1 cellular context compared by ENCODE assay signal in the genomic region with DNA sequence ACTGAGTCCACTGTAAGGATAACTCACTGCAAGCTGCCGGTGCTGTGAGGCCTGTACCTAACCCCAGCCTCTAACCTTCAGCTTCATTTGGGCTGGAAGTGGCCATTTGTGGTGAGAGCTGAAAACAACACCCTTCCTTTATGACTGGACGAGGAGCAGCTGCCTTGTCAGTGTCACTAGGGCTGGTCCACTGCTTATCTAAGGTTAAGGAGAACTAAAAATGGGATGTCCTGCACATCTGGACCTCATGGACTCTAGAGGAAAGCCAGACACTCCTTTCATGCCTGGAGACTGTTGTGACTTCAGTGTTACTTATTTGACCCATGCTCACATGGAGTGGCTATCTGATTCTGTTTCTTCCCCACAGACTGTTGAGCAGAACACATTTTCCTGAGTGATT.
TF ChIP-seq lines count a peak whose summit lies in the region.

No MANE protein-coding gene starts in this region.

TF ChIP-seq in K562, 482 proteins besides CTCF, POLR2A, EP300 and RAD21 (continued from another document):
- TF ChIP-seq, protein P1, sequence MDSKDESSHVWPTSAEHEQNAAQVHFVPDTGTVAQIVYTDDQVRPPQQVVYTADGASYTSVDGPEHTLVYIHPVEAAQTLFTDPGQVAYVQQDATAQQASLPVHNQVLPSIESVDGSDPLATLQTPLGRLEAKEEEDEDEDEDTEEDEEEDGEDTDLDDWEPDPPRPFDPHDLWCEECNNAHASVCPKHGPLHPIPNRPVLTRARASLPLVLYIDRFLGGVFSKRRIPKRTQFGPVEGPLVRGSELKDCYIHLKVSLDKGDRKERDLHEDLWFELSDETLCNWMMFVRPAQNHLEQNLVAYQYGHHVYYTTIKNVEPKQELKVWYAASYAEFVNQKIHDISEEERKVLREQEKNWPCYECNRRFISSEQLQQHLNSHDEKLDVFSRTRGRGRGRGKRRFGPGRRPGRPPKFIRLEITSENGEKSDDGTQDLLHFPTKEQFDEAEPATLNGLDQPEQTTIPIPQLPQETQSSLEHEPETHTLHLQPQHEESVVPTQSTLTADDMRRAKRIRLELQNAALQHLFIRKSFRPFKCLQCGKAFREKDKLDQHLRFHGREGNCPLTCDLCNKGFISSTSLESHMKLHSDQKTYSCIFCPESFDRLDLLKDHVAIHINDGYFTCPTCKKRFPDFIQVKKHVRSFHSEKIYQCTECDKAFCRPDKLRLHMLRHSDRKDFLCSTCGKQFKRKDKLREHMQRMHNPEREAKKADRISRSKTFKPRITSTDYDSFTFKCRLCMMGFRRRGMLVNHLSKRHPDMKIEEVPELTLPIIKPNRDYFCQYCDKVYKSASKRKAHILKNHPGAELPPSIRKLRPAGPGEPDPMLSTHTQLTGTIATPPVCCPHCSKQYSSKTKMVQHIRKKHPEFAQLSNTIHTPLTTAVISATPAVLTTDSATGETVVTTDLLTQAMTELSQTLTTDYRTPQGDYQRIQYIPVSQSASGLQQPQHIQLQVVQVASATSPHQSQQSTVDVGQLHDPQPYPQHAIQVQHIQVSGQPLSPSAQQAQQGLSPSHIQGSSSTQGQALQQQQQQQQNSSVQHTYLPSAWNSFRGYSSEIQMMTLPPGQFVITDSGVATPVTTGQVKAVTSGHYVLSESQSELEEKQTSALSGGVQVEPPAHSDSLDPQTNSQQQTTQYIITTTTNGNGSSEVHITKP (IDR thresholded peaks at IDR 0.05; ENCODE audit: partially characterized antibody), result peak; percentile 61
- TF ChIP-seq, protein P2, sequence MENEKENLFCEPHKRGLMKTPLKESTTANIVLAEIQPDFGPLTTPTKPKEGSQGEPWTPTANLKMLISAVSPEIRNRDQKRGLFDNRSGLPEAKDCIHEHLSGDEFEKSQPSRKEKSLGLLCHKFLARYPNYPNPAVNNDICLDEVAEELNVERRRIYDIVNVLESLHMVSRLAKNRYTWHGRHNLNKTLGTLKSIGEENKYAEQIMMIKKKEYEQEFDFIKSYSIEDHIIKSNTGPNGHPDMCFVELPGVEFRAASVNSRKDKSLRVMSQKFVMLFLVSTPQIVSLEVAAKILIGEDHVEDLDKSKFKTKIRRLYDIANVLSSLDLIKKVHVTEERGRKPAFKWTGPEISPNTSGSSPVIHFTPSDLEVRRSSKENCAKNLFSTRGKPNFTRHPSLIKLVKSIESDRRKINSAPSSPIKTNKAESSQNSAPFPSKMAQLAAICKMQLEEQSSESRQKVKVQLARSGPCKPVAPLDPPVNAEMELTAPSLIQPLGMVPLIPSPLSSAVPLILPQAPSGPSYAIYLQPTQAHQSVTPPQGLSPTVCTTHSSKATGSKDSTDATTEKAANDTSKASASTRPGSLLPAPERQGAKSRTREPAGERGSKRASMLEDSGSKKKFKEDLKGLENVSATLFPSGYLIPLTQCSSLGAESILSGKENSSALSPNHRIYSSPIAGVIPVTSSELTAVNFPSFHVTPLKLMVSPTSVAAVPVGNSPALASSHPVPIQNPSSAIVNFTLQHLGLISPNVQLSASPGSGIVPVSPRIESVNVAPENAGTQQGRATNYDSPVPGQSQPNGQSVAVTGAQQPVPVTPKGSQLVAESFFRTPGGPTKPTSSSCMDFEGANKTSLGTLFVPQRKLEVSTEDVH (IDR thresholded peaks at IDR 0.05; ENCODE audit: low read depth, partially characterized antibody), result no peak
- TF ChIP-seq CHD1 (IDR thresholded peaks at IDR 0.05; ENCODE audit: low read length), result no peak
- TF ChIP-seq RFX1 (IDR thresholded peaks at IDR 0.05), result no peak
- TF ChIP-seq NRF1 (conservative IDR thresholded peaks at IDR 0.05 in 1 of 2, IDR thresholded peaks at IDR 0.05 in 1 of 2), result peak; percentile 15 to 32; a peak in 2 of 4 replicates
- peak; percentile 12; the same call in 1 of the 2 replicates for TF ChIP-seq CBFA2T3 (IDR thresholded peaks at IDR 0.05)
- TF ChIP-seq CTBP1 (IDR thresholded peaks at IDR 0.05; ENCODE audit: borderline replicate concordance), result peak; percentile 20; the same call in 1 of the 2 replicates
- no peak for TF ChIP-seq LARP7 (IDR thresholded peaks at IDR 0.05)
- no peak for TF ChIP-seq ZNF408 (CRISPR knock-in tag; IDR thresholded peaks at IDR 0.05; ENCODE audit: low read depth)
- TF ChIP-seq, protein P3, sequence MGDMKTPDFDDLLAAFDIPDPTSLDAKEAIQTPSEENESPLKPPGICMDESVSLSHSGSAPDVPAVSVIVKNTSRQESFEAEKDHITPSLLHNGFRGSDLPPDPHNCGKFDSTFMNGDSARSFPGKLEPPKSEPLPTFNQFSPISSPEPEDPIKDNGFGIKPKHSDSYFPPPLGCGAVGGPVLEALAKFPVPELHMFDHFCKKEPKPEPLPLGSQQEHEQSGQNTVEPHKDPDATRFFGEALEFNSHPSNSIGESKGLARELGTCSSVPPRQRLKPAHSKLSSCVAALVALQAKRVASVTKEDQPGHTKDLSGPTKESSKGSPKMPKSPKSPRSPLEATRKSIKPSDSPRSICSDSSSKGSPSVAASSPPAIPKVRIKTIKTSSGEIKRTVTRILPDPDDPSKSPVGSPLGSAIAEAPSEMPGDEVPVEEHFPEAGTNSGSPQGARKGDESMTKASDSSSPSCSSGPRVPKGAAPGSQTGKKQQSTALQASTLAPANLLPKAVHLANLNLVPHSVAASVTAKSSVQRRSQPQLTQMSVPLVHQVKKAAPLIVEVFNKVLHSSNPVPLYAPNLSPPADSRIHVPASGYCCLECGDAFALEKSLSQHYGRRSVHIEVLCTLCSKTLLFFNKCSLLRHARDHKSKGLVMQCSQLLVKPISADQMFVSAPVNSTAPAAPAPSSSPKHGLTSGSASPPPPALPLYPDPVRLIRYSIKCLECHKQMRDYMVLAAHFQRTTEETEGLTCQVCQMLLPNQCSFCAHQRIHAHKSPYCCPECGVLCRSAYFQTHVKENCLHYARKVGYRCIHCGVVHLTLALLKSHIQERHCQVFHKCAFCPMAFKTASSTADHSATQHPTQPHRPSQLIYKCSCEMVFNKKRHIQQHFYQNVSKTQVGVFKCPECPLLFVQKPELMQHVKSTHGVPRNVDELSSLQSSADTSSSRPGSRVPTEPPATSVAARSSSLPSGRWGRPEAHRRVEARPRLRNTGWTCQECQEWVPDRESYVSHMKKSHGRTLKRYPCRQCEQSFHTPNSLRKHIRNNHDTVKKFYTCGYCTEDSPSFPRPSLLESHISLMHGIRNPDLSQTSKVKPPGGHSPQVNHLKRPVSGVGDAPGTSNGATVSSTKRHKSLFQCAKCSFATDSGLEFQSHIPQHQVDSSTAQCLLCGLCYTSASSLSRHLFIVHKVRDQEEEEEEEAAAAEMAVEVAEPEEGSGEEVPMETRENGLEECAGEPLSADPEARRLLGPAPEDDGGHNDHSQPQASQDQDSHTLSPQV (IDR thresholded peaks at IDR 0.05), result peak; percentile 22; the same call in 1 of the 2 replicates
- no peak for TF ChIP-seq KLF10 (CRISPR knock-in tag; IDR thresholded peaks at IDR 0.05)
- TF ChIP-seq KDM5B (IDR thresholded peaks at IDR 0.05; ENCODE audit: insufficient replicate concordance, low read depth, low read length), result no peak
- no peak for TF ChIP-seq NFE2 (IDR thresholded peaks at IDR 0.05; ENCODE audit: low read depth)
- no peak for TF ChIP-seq PRMT5 (CRISPR knock-in tag; IDR thresholded peaks at IDR 0.05)
- no peak for TF ChIP-seq ETS2 (tag; IDR thresholded peaks at IDR 0.05; ENCODE audit: borderline replicate concordance, poor library complexity, severe bottlenecking)
- TF ChIP-seq NCOA1 (IDR thresholded peaks at IDR 0.05; ENCODE audit: low read depth), result no peak
- TF ChIP-seq FOS (IDR thresholded peaks at IDR 0.05; ENCODE audit: extremely low read depth, insufficient read length), result no peak
- TF ChIP-seq, protein P4, sequence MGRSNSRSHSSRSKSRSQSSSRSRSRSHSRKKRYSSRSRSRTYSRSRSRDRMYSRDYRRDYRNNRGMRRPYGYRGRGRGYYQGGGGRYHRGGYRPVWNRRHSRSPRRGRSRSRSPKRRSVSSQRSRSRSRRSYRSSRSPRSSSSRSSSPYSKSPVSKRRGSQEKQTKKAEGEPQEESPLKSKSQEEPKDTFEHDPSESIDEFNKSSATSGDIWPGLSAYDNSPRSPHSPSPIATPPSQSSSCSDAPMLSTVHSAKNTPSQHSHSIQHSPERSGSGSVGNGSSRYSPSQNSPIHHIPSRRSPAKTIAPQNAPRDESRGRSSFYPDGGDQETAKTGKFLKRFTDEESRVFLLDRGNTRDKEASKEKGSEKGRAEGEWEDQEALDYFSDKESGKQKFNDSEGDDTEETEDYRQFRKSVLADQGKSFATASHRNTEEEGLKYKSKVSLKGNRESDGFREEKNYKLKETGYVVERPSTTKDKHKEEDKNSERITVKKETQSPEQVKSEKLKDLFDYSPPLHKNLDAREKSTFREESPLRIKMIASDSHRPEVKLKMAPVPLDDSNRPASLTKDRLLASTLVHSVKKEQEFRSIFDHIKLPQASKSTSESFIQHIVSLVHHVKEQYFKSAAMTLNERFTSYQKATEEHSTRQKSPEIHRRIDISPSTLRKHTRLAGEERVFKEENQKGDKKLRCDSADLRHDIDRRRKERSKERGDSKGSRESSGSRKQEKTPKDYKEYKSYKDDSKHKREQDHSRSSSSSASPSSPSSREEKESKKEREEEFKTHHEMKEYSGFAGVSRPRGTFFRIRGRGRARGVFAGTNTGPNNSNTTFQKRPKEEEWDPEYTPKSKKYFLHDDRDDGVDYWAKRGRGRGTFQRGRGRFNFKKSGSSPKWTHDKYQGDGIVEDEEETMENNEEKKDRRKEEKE (IDR thresholded peaks at IDR 0.05; ENCODE audit: borderline replicate concordance in 1 of 2, control insufficient read depth in 1 of 2, low read depth in 2 of 2, low read length in 1 of 2), result no peak
- no peak for TF ChIP-seq CEBPB (tag; IDR thresholded peaks at IDR 0.05)
- no peak for TF ChIP-seq POLR2B (IDR thresholded peaks at IDR 0.05; ENCODE audit: low read depth, partially characterized antibody)
- no peak for TF ChIP-seq KAT7 (CRISPR knock-in tag; IDR thresholded peaks at IDR 0.05; ENCODE audit: borderline replicate concordance)
